Comparison of ENCODE assay signal across 21 cellular contexts in genomic region chr6:51585264-51585663, GRCh38.
DNase-seq lines count a peak whose midpoint lies in the region; ATAC-seq, FAIRE-seq and TF ChIP-seq lines count a peak whose summit lies in the region.
"Had no signal": no experiment of that assay in that cellular context is flagged by ENCODE, and none has a peak within 500 bp of the region (broad histone marks: within the 10 kb centered on the region; RNA-seq: fewer than 3 reads in every experiment).

No MANE protein-coding gene starts in this region.

- BruUV-seq in GM12878 (replicated peaks; lab: Mats Ljungman, UMichigan) = no TSS peak

- in situ Hi-C loops in GM12878 (cut with MboI) = no loop called here

- H3K36me3 ChIP-seq in GM06990 (ENCODE audit: control insufficient read depth, insufficient read depth, low read length) (no peaks in the 10 kb centered on the region), GM12878 (ENCODE audit: control insufficient read depth in 2 of 2, insufficient read depth in 2 of 2, low read length in 1 of 2) (no peaks in the 10 kb centered on the region), heart right ventricle (no peaks in the 10 kb centered on the region)
- H3K36me3 ChIP-seq: BE2C; BLaER1 treated with 17β-estradiol and CSF1 and Interleukin-3, amounts not matched to agents 10 nM and 100 nM had no signal

- no peak for TF ChIP-seq CTCF in GM06990 (IDR thresholded peaks at IDR 0.05; ENCODE audit: insufficient read depth, low read length, poor library complexity, severe bottlenecking)
- TF ChIP-seq CTCF in GM12878 (IDR thresholded peaks at IDR 0.05 in 2 of 3, conservative IDR thresholded peaks at IDR 0.05 in 1 of 3; ENCODE audit: control insufficient read depth in 2 of 3, extremely low read depth in 1 of 3, insufficient read depth in 1 of 3, low read depth in 3 of 3, low read length in 3 of 3) = no peak
- TF ChIP-seq CTCF in heart right ventricle (IDR thresholded peaks at IDR 0.05) = no peak

- H3K4me1 ChIP-seq in GM12878 (ENCODE audit: control insufficient read depth, insufficient read depth, low read length) = no peaks in the 10 kb centered on the region
- H3K4me1 ChIP-seq in heart right ventricle = no peaks in the 10 kb centered on the region
- H3K4me1 ChIP-seq: BLaER1 treated with 17β-estradiol and CSF1 and Interleukin-3, amounts not matched to agents 10 nM and 100 nM had no signal

- intact Hi-C loops in GM12878 (cut with micrococcal nuclease; ENCODE audit: unreplicated experiment) = no loop called here
- intact Hi-C loops in heart right ventricle (cut with DNase I) = no loop called here

- H3K4me2 ChIP-seq in GM12878 (ENCODE audit: control insufficient read depth, insufficient read depth) = no peak overlapping the region
- H3K4me2 ChIP-seq: BLaER1 treated with 17β-estradiol and CSF1 and Interleukin-3, amounts not matched to agents 10 nM and 100 nM; GM23338 had no signal

- peak; percentile 69 for ATAC-seq in GM18868 (IDR thresholded peaks at IDR 0.05; ENCODE audit: unreplicated experiment)
- peak; percentile 52 for ATAC-seq in HG02938 (IDR thresholded peaks at IDR 0.05; ENCODE audit: unreplicated experiment)
- peak; percentile 40 for ATAC-seq in GM12878
- ATAC-seq in heart right ventricle = no peak
- ATAC-seq: GM23338, HCT116 had no signal

- POLR2A ChIA-PET in GM12878 (lab: Charles Lee) = no interaction called here

- no peak for FAIRE-seq in GM12878 (lab: Jason Lieb, UNC)
- FAIRE-seq: A204.1, D721Med, GM19239 had no signal

- no peak for TF ChIP-seq RAD21 in GM12878 (IDR thresholded peaks at IDR 0.05; ENCODE audit: insufficient read depth, low read depth, low read length)

- RAD21 ChIA-PET in GM12878 (lab: Charles Lee; ENCODE audit: unreplicated experiment) = interaction anchor here (0.8 kb wide), 1 partner anchor 22 kb away, joined by 3 read pairs; no protein-coding TSS in a partner anchor

- no peak for TF ChIP-seq EP300 in GM12878 (IDR thresholded peaks at IDR 0.05; ENCODE audit: borderline replicate concordance in 1 of 2, control insufficient read depth in 1 of 2, low read depth in 2 of 2, low read length in 2 of 2)

- SMC1A ChIA-PET in GM12878 (lab: Charles Lee; ENCODE audit: uncharacterized antibody, unreplicated experiment) = interaction anchor here (1.5 to 2.5 kb wide), 2 partner anchors 9 to 19 kb away, joined by 4 to 11 read pairs; no protein-coding TSS in a partner anchor

- H3K27ac ChIP-seq in GM12878 (ENCODE audit: control insufficient read depth, insufficient read depth) = no peak overlapping the region
- no peak overlapping the region for H3K27ac ChIP-seq in heart right ventricle
- H3K27ac ChIP-seq: 22Rv1; BLaER1 treated with 17β-estradiol and CSF1 and Interleukin-3, amounts not matched to agents 10 nM and 100 nM had no signal

- H2AFZ ChIP-seq in GM12878 (ENCODE audit: control insufficient read depth, low read depth, low read length) = no peak overlapping the region

- H3K9ac ChIP-seq in GM12878 (ENCODE audit: control insufficient read depth, insufficient read depth, low read length) = no peak overlapping the region
- H3K9ac ChIP-seq: BLaER1 treated with 17β-estradiol and CSF1 and Interleukin-3, amounts not matched to agents 10 nM and 100 nM had no signal

- no peaks in the 10 kb centered on the region for H3K9me3 ChIP-seq in GM12878 (replicated peaks; ENCODE audit: control insufficient read depth, insufficient read depth, low read length)
- peaks cover 0 to 11% (median 0%) of the 10 kb centered on the region in 11 donors for H3K9me3 ChIP-seq in heart right ventricle
- H3K9me3 ChIP-seq: BE2C had no signal

- no peak overlapping the region for H3K4me3 ChIP-seq in GM06990 (replicated peaks; ENCODE audit: low read depth, low read length)
- H3K4me3 ChIP-seq in GM12878 = no peak overlapping the region
- H3K4me3 ChIP-seq in heart right ventricle = no peak overlapping the region
- H3K4me3 ChIP-seq: BLaER1 treated with 17β-estradiol and CSF1 and Interleukin-3, amounts not matched to agents 10 nM and 100 nM; GM23338 had no signal

- no peaks in the 10 kb centered on the region for H3K27me3 ChIP-seq in GM06990 (replicated peaks; ENCODE audit: control insufficient read depth, insufficient read depth, low read length)
- H3K27me3 ChIP-seq in GM12878 (replicated peaks in 1 of 2; ENCODE audit: control insufficient read depth in 2 of 2, insufficient read depth in 2 of 2, low read length in 1 of 2) = no peaks in the 10 kb centered on the region
- H3K27me3 ChIP-seq in heart right ventricle = no peaks in the 10 kb centered on the region
- H3K27me3 ChIP-seq: BE2C; BLaER1 treated with 17β-estradiol and CSF1 and Interleukin-3, amounts not matched to agents 10 nM and 100 nM had no signal

- CTCF ChIA-PET in GM12878 (lab: Yijun Ruan, JAX) = no interaction called here

- no peaks in the 10 kb centered on the region for H3K79me2 ChIP-seq in GM12878 (ENCODE audit: control insufficient read depth, insufficient read depth, low read length)

- DNase-seq in GM06990 (ENCODE audit: extremely low read depth, insufficient read length) (peak; percentile 26), GM12878 (ENCODE audit: low read depth, low spot score) (no peak), heart right ventricle (no peak), superior temporal gyrus (ENCODE audit: extremely low spot score) (no peak), Ammon's horn (ENCODE audit: low spot score) (no peak)
- DNase-seq: BE2C; CD4-positive, alpha-beta T cell; CD8-positive, alpha-beta memory T cell; DMS53; DMS79 treated with DMSO at 0.1 percent for 48 hours; GF-D8; H9 had no signal

- no peak for TF ChIP-seq POLR2A in GM12878 (IDR thresholded peaks at IDR 0.05; ENCODE audit: low read depth, low read length)

- H4K20me1 ChIP-seq in GM12878 (ENCODE audit: control insufficient read depth, insufficient read depth) = no peaks in the 10 kb centered on the region
- H4K20me1 ChIP-seq: BLaER1 treated with 17β-estradiol and CSF1 and Interleukin-3, amounts not matched to agents 10 nM and 100 nM had no signal

TF ChIP-seq in GM12878, 131 proteins besides CTCF, POLR2A, EP300 and RAD21:
- TF ChIP-seq MTA2 (IDR thresholded peaks at IDR 0.05; ENCODE audit: low read depth) (peak; percentile 70; the same call in 1 of the 2 replicates), NKRF (conservative IDR thresholded peaks at IDR 0.05) (no peak)

Comparison
In these comparisons a context has a peak if more than half of its experiments do, and no peak if none do; other contexts are left out.
1. ATAC-seq: peak in GM18868 (single experiment), HG02938 (single experiment) and GM12878 (single experiment); none in heart right ventricle (0 of 8).